ENCODE assay signal across 8 cellular contexts in the genomic region with DNA sequence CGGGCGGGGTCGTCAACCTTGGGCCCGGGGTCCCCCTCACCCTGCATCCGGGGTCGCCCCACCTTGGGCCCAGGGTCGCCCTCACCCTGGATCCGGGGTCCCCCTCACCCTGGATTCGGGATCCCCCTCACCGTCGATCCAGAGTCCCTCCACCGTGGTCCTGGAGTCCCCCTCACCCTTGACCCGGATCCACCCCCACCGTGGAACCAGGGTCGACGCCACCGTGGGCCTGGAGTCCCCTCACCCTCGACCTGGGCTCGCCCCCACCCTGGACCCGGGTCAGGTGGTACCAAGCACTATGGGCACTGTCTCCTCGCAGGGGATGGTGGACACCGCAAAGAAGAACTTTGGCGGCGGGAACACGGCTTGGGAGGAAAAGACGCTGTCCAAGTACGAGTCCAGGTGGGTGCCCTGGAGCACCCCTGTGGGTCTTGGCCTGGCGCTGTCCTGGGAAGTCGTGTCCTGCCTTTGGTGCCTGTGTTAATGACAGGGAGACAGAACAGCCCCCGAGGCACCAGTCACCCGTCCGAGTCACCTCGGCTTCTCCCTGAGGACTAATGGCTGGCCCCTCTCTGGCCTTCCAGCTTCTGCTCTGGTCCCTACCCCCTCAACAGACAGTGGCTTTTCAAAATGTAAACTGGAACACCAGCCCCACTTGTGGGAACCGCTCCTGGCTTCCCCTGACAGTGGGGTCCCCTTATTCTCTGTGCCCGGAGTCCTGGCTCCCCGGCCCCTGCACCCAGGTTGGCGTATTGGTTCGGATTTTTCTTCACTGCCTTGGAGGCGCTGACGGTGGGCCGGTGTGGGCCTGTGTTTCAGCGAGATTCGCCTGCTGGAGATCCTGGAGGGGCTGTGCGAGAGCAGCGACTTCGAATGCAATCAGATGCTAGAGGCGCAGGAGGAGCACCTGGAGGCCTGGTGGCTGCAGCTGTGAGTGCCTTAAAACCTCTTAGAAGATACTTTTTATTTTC. TPM values are rescaled to one million over a fixed set of nuclear protein-coding genes. Genes with fewer than 3 reads are reported as not detected.
A peak's percentile ranks its signal among the peaks of the same experiment; 100 is the strongest.
DNase-seq lines count a peak whose midpoint lies in the region; ATAC-seq, FAIRE-seq and TF ChIP-seq lines count a peak whose summit lies in the region.

No MANE protein-coding gene starts in this region.

- H3K27ac ChIP-seq in Panc1 (ENCODE audit: low read length) = peak overlapping the region; percentile 18; the same call in 1 of the 2 replicates

- H3K36me3 ChIP-seq in Panc1 (ENCODE audit: control insufficient read depth, insufficient read depth, low read length) = peaks cover 4% of the 10 kb centered on the region; the same call in 1 of the 2 replicates

- ATAC-seq in Panc1 = no peak
- ATAC-seq in HG02610 (IDR thresholded peaks at IDR 0.05; ENCODE audit: unreplicated experiment) = no peak
- no peak for ATAC-seq in HG03342 (IDR thresholded peaks at IDR 0.05; ENCODE audit: unreplicated experiment)

- DNase-seq in GM12891 (ENCODE audit: insufficient read length, low spot score) = no peak
- no peak for DNase-seq in Panc1 (ENCODE audit: low read depth, low spot score)
- no peak for DNase-seq in fibroblast of mammary gland (ENCODE audit: low read depth)
- no peak for DNase-seq in retinal pigment epithelial cell (ENCODE audit: low read depth)
- no peak for DNase-seq in GM13976 (ENCODE audit: low spot score)
- DNase-seq in NCI-H128 (lab: John Stamatoyannopoulos, UW; ENCODE audit: unreplicated experiment) = no peak

- no TSS peak for BruUV-seq in Panc1 (replicated peaks; lab: Mats Ljungman, UMichigan)

- intact Hi-C loops in Panc1 (cut with micrococcal nuclease; ENCODE audit: unreplicated experiment) = loop anchor here (5.0 kb wide), 1 partner anchor 152 kb away; no protein-coding TSS in a partner anchor

- CTCF ChIA-PET in Panc1 (lab: Charles Lee) = no interaction called here

- FAIRE-seq in GM12891 (lab: Jason Lieb, UNC) = peak; percentile 20

- TF ChIP-seq CTCF in Panc1 (IDR thresholded peaks at IDR 0.05) (no peak), fibroblast of mammary gland (conservative IDR thresholded peaks at IDR 0.05; ENCODE audit: control insufficient read depth, insufficient read depth, low read depth, low read length) (no peak), retinal pigment epithelial cell (conservative IDR thresholded peaks at IDR 0.05; ENCODE audit: low read depth, low read length) (no peak), GM13976 (IDR thresholded peaks at IDR 0.05; ENCODE audit: borderline replicate concordance, control extremely low read depth, extremely low read depth, insufficient read depth, missing control alignments) (no peak)

- H3K4me3 ChIP-seq in Panc1 (ENCODE audit: low read depth in 2 of 2, low read length in 2 of 2) (peak overlapping the region; percentile 51 to 68), fibroblast of mammary gland (ENCODE audit: control insufficient read depth, low read depth, low read length) (peak overlapping the region; percentile 55), retinal pigment epithelial cell (ENCODE audit: low read length) (peak overlapping the region; percentile 68)

- peaks cover 3% of the 10 kb centered on the region; the same call in 1 of the 2 replicates for H3K4me1 ChIP-seq in Panc1 (ENCODE audit: control insufficient read depth, insufficient read depth, low read length)

- in situ Hi-C loops in Panc1 (cut with HindIII; ENCODE audit: low pct_unique_long_range_greater_than_20kb, low sequenced_read_pairs) = no loop called here
- in situ Hi-C loops in GM13976 (cut with MboI; ENCODE audit: low sequenced_read_pairs, unreplicated experiment) = no loop called here

- no peaks in the 10 kb centered on the region for H3K27me3 ChIP-seq in Panc1 (ENCODE audit: control insufficient read depth, insufficient read depth, low read length)

- H3K9me3 ChIP-seq in Panc1 (ENCODE audit: control insufficient read depth, insufficient read depth, low read depth, low read length) = no peaks in the 10 kb centered on the region

- POLR2A ChIA-PET in Panc1 (lab: Charles Lee) = no interaction called here

- no peak for TF ChIP-seq POLR2A in GM12891 (IDR thresholded peaks at IDR 0.05; ENCODE audit: low read depth, low read length)

TF ChIP-seq in GM12891, 5 proteins besides CTCF, POLR2A, EP300 and RAD21:
- TF ChIP-seq POU2F2 (IDR thresholded peaks at IDR 0.05; ENCODE audit: low read depth, low read length) (no peak), PAX5 (IDR thresholded peaks at IDR 0.05; ENCODE audit: insufficient read depth, low read length, severe bottlenecking) (no peak), POLR2AphosphoS5 (IDR thresholded peaks at IDR 0.05; ENCODE audit: low read depth, low read length) (no peak), TAF1 (IDR thresholded peaks at IDR 0.05; ENCODE audit: low read depth, low read length) (no peak), SPI1 (IDR thresholded peaks at IDR 0.05; ENCODE audit: low read depth, low read length) (no peak)
TF ChIP-seq in GM12891: peak in this region for 0.

RNA-seq across cellular contexts. Expression of a gene that starts 0.8 kb away (rescaled TPM):
- polyA plus RNA-seq in GM12891 (2012; ENCODE audit: low read depth, missing spikeins) = 35.8 TPM
- 59.7 TPM for total RNA-seq in Panc1 (2021; ENCODE audit: unreplicated experiment)
- polyA plus RNA-seq in Panc1 (2012; ENCODE audit: insufficient read length) = 98.5 TPM

RNA-seq across cellular contexts. Expression of a gene that starts 1.0 kb away (rescaled TPM):
- 13.5 TPM for polyA plus RNA-seq in GM12891 (2012; ENCODE audit: low read depth, missing spikeins)
- 23.4 TPM for total RNA-seq in Panc1 (2021; ENCODE audit: unreplicated experiment)
- polyA plus RNA-seq in Panc1 (2012; ENCODE audit: insufficient read length) = 41.1 TPM

RNA-seq across cellular contexts. Expression of a gene that starts 41.4 kb away (rescaled TPM):
- 34.2 TPM for polyA plus RNA-seq in GM12891 (2012; ENCODE audit: low read depth, missing spikeins)
- total RNA-seq in Panc1 (2021; ENCODE audit: unreplicated experiment) = 58.2 TPM
- polyA plus RNA-seq in Panc1 (2012; ENCODE audit: insufficient read length) = 65.3 TPM
